Comparison of ENCODE assay signal across 8 cellular contexts in genomic region chr2:85243101-85244072, GRCh38.
DNase-seq lines count a peak whose midpoint lies in the region; ATAC-seq and TF ChIP-seq lines count a peak whose summit lies in the region.

No MANE protein-coding gene starts in this region.

- H3K27me3 ChIP-seq in right cardiac atrium (ENCODE audit: control insufficient read depth, insufficient read depth), result no peaks in the 10 kb centered on the region
- no peaks in the 10 kb centered on the region for H3K27me3 ChIP-seq in CD8-positive, alpha-beta T cell (ENCODE audit: insufficient read depth, low read length)

- no peak for TF ChIP-seq CTCF in CD8-positive, alpha-beta T cell (IDR thresholded peaks at IDR 0.05)

- no peaks in the 10 kb centered on the region for H3K36me3 Mint-ChIP-seq in activated CD8-positive, alpha-beta T cell treated with anti-CD3 and anti-CD28 coated beads, Interleukin-2, amount 10 ng/mL, durations not matched to agents 7 days and 5 days (ENCODE audit: low read depth)
- H3K36me3 Mint-ChIP-seq in CD8-positive, alpha-beta T cell, result no peaks in the 10 kb centered on the region
- no peaks in the 10 kb centered on the region for H3K36me3 Mint-ChIP-seq in activated T-helper 2 cell treated with anti-CD3 and anti-CD28 coated beads, Interferon-gamma antibody, Interleukin-2, Interleukin-4, amounts not matched to agents 10 μg/mL and 5 μg/mL and 100 μg/mL, durations not matched to agents 14 hours and 24 hours and 36 hours (ENCODE audit: low read depth)

- CTCF ChIA-PET in activated CD8-positive, alpha-beta T cell treated with anti-CD3 and anti-CD28 coated beads, Interleukin-2, amount 10 ng/mL, durations not matched to agents 7 days and 5 days (lab: Charles Lee), result interaction anchor here (0.8 to 2.0 kb wide), 3 partner anchors 42 to 198 kb away, joined by 3 to 4 read pairs (median 3); no protein-coding TSS in a partner anchor
- CTCF ChIA-PET in CD8-positive, alpha-beta T cell (lab: Charles Lee), result interaction anchor here (1.1 kb wide), 1 partner anchor 127 kb away, joined by 3 read pairs; no protein-coding TSS in a partner anchor

- no peaks in the 10 kb centered on the region for H3K36me3 ChIP-seq in CD8-positive, alpha-beta T cell (ENCODE audit: insufficient read depth, low read length)

- H3K4me1 ChIP-seq in right cardiac atrium (ENCODE audit: control insufficient read depth, insufficient read depth, low read length), result peaks cover 18% of the 10 kb centered on the region
- H3K4me1 ChIP-seq in CD8-positive, alpha-beta T cell (ENCODE audit: insufficient read depth, low read length), result no peaks in the 10 kb centered on the region

- H3K9me3 Mint-ChIP-seq in activated CD8-positive, alpha-beta T cell treated with anti-CD3 and anti-CD28 coated beads, Interleukin-2, amount 10 ng/mL, durations not matched to agents 7 days and 5 days (ENCODE audit: insufficient read depth), result no peaks in the 10 kb centered on the region
- H3K9me3 Mint-ChIP-seq in CD8-positive, alpha-beta T cell, result no peaks in the 10 kb centered on the region
- H3K9me3 Mint-ChIP-seq in activated T-helper 2 cell treated with anti-CD3 and anti-CD28 coated beads, Interferon-gamma antibody, Interleukin-2, Interleukin-4, amounts not matched to agents 10 μg/mL and 5 μg/mL and 100 μg/mL, durations not matched to agents 14 hours and 24 hours and 36 hours, result no peaks in the 10 kb centered on the region

- H3K27me3 Mint-ChIP-seq in activated CD8-positive, alpha-beta T cell treated with anti-CD3 and anti-CD28 coated beads, Interleukin-2, amount 10 ng/mL, durations not matched to agents 7 days and 5 days (ENCODE audit: low read depth), result peaks cover 10% of the 10 kb centered on the region
- H3K27me3 Mint-ChIP-seq in CD8-positive, alpha-beta T cell (ENCODE audit: low read depth), result peaks cover 19% of the 10 kb centered on the region
- peaks cover 13% of the 10 kb centered on the region for H3K27me3 Mint-ChIP-seq in activated T-helper 2 cell treated with anti-CD3 and anti-CD28 coated beads, Interferon-gamma antibody, Interleukin-2, Interleukin-4, amounts not matched to agents 10 μg/mL and 5 μg/mL and 100 μg/mL, durations not matched to agents 14 hours and 24 hours and 36 hours (ENCODE audit: low read depth)

- no peaks in the 10 kb centered on the region for H3K4me1 Mint-ChIP-seq in activated CD8-positive, alpha-beta T cell treated with anti-CD3 and anti-CD28 coated beads, Interleukin-2, amount 10 ng/mL, durations not matched to agents 7 days and 5 days (ENCODE audit: low read depth)
- peaks cover 3% of the 10 kb centered on the region for H3K4me1 Mint-ChIP-seq in CD8-positive, alpha-beta T cell (ENCODE audit: low read depth)
- H3K4me1 Mint-ChIP-seq in activated T-helper 2 cell treated with anti-CD3 and anti-CD28 coated beads, Interferon-gamma antibody, Interleukin-2, Interleukin-4, amounts not matched to agents 10 μg/mL and 5 μg/mL and 100 μg/mL, durations not matched to agents 14 hours and 24 hours and 36 hours (ENCODE audit: low read depth), result peaks cover 8% of the 10 kb centered on the region

- H3K27ac ChIP-seq in right cardiac atrium (ENCODE audit: low read length), result no peak overlapping the region
- no peak overlapping the region for H3K27ac ChIP-seq in CD8-positive, alpha-beta T cell (ENCODE audit: low read depth, low read length)

- intact Hi-C loops in right cardiac atrium (cut with DNase I), result loop anchor here in 1 of 4 donors (5.0 kb wide), 1 partner anchor 111 kb away; the partner anchor contains the start of gene TCF7L1
- intact Hi-C loops in CD8-positive, alpha-beta T cell (cut with DNase I, micrococcal nuclease), result no loop called here
- intact Hi-C loops in activated T-helper 2 cell treated with anti-CD3 and anti-CD28 coated beads, Interferon-gamma antibody, Interleukin-2, Interleukin-4, amounts not matched to agents 10 μg/mL and 5 μg/mL and 100 μg/mL, durations not matched to agents 14 hours and 24 hours and 36 hours (cut with micrococcal nuclease), result no loop called here

- peak; percentile 58 for ATAC-seq in activated CD8-positive, alpha-beta T cell treated with anti-CD3 and anti-CD28 coated beads, Interleukin-2, amount 10 ng/mL, durations not matched to agents 7 days and 5 days
- ATAC-seq in right cardiac atrium (peak; percentile 51 to 72), GM21786 (IDR thresholded peaks at IDR 0.05; ENCODE audit: unreplicated experiment) (no peak)
- ATAC-seq in CD8-positive, alpha-beta T cell, result no peak

- POLR2A ChIA-PET in activated CD8-positive, alpha-beta T cell treated with anti-CD3 and anti-CD28 coated beads, Interleukin-2, amount 10 ng/mL, durations not matched to agents 7 days and 5 days (lab: Charles Lee), result no interaction called here
- POLR2A ChIA-PET in CD8-positive, alpha-beta T cell (lab: Charles Lee), result no interaction called here

- H3K9me3 ChIP-seq in right cardiac atrium (ENCODE audit: control insufficient read depth, low read length), result no peaks in the 10 kb centered on the region
- no peaks in the 10 kb centered on the region for H3K9me3 ChIP-seq in CD8-positive, alpha-beta T cell (ENCODE audit: low read length)

- WGBS in right cardiac atrium, result 60% methylated on average over 24 of the region's 24 CpGs

- H3K4me3 Mint-ChIP-seq in activated CD8-positive, alpha-beta T cell treated with anti-CD3 and anti-CD28 coated beads, Interleukin-2, amount 10 ng/mL, durations not matched to agents 7 days and 5 days, result no peak overlapping the region
- no peak overlapping the region for H3K4me3 Mint-ChIP-seq in CD8-positive, alpha-beta T cell
- H3K4me3 Mint-ChIP-seq in activated T-helper 2 cell treated with anti-CD3 and anti-CD28 coated beads, Interferon-gamma antibody, Interleukin-2, Interleukin-4, amounts not matched to agents 10 μg/mL and 5 μg/mL and 100 μg/mL, durations not matched to agents 14 hours and 24 hours and 36 hours (ENCODE audit: low read depth), result no peak overlapping the region

- no peak overlapping the region for H3K4me3 ChIP-seq in Jurkat, Clone E6-1 (ENCODE audit: low read length)
- H3K4me3 ChIP-seq in right cardiac atrium (ENCODE audit: low read length), result no peak overlapping the region
- H3K4me3 ChIP-seq in CD8-positive, alpha-beta T cell (ENCODE audit: low read depth, low read length), result no peak overlapping the region

- H3K27ac Mint-ChIP-seq in activated CD8-positive, alpha-beta T cell treated with anti-CD3 and anti-CD28 coated beads, Interleukin-2, amount 10 ng/mL, durations not matched to agents 7 days and 5 days, result no peak overlapping the region
- no peak overlapping the region for H3K27ac Mint-ChIP-seq in CD8-positive, alpha-beta T cell
- no peak overlapping the region for H3K27ac Mint-ChIP-seq in activated T-helper 2 cell treated with anti-CD3 and anti-CD28 coated beads, Interferon-gamma antibody, Interleukin-2, Interleukin-4, amounts not matched to agents 10 μg/mL and 5 μg/mL and 100 μg/mL, durations not matched to agents 14 hours and 24 hours and 36 hours

- DNase-seq in DMS114 treated with DMSO at 0.1 percent for 48 hours (lab: John Stamatoyannopoulos, UW; ENCODE audit: unreplicated experiment) (peak; percentile 4), right cardiac atrium (peak; percentile 70 to 86 (median 84))
- peak; percentile 15 for DNase-seq in Jurkat, Clone E6-1 (ENCODE audit: low read depth, low spot score)
- peak; percentile 40 for DNase-seq in activated CD8-positive, alpha-beta T cell treated with anti-CD3 and anti-CD28 coated beads, Interleukin-2, amount 10 ng/mL, durations not matched to agents 7 days and 5 days
- peak; percentile 28 to 33 for DNase-seq in stimulated activated CD4-positive, alpha-beta T cell treated with anti-CD3 and anti-CD28 coated beads, Interleukin-2, amount 100 ng/mL, for 24 hours
- DNase-seq in CD8-positive, alpha-beta T cell, result no peak
- no peak for DNase-seq in activated T-helper 2 cell treated with anti-CD3 and anti-CD28 coated beads, Interferon-gamma antibody, Interleukin-2, Interleukin-4, amounts not matched to agents 10 μg/mL and 5 μg/mL and 100 μg/mL, durations not matched to agents 14 hours and 24 hours and 36 hours (ENCODE audit: low spot score)

Comparison
In these comparisons a context has a peak if more than half of its experiments do, and no peak if none do; other contexts are left out.
1. DNase-seq: peak in DMS114 treated with DMSO at 0.1 percent for 48 hours (single experiment), Jurkat, Clone E6-1 (single experiment), activated CD8-positive, alpha-beta T cell treated with anti-CD3 and anti-CD28 coated beads, Interleukin-2, amount 10 ng/mL, durations not matched to agents 7 days and 5 days (single experiment), right cardiac atrium (3 of 3) and stimulated activated CD4-positive, alpha-beta T cell treated with anti-CD3 and anti-CD28 coated beads, Interleukin-2, amount 100 ng/mL, for 24 hours (2 of 2); none in CD8-positive, alpha-beta T cell (0 of 7) and activated T-helper 2 cell treated with anti-CD3 and anti-CD28 coated beads, Interferon-gamma antibody, Interleukin-2, Interleukin-4, amounts not matched to agents 10 μg/mL and 5 μg/mL and 100 μg/mL, durations not matched to agents 14 hours and 24 hours and 36 hours (single experiment).
2. ATAC-seq: peak in activated CD8-positive, alpha-beta T cell treated with anti-CD3 and anti-CD28 coated beads, Interleukin-2, amount 10 ng/mL, durations not matched to agents 7 days and 5 days (single experiment) and right cardiac atrium (2 of 2); none in CD8-positive, alpha-beta T cell (single experiment) and GM21786 (single experiment).